In genomic region chr9:134709512-134710270, GRCh38 we compare ENCODE assay signal across 15 cellular contexts.
A peak's percentile ranks its signal among the peaks of the same experiment; 100 is the strongest.
DNase-seq lines count a peak whose midpoint lies in the region; FAIRE-seq and TF ChIP-seq lines count a peak whose summit lies in the region.
"Had no signal": no experiment of that assay in that cellular context is flagged by ENCODE, and none has a peak within 500 bp of the region (broad histone marks: within the 10 kb centered on the region; RNA-seq: fewer than 3 reads in every experiment).

No MANE protein-coding gene starts in this region.

- H3K27me3 Mint-ChIP-seq in endothelial cell (ENCODE audit: unreplicated experiment): peaks cover 6% of the 10 kb centered on the region

- no peak overlapping the region for H4K8ac ChIP-seq in neuronal stem cell (ENCODE audit: low read depth, low read length)

- peak overlapping the region; percentile 50 for H3K9ac ChIP-seq in neuronal stem cell (ENCODE audit: low read depth, low read length, poor library complexity)
- H3K9ac ChIP-seq: KMS-11 had no signal

- peaks cover 0 to 3% of the 10 kb centered on the region in 2 donors for H3K4me1 ChIP-seq in neuronal stem cell (ENCODE audit: control insufficient read depth in 2 of 2, insufficient read depth in 1 of 2, low read depth in 1 of 2, low read length in 2 of 2)

- peak; percentile 28 for DNase-seq in A172 (ENCODE audit: low spot score)
- no peak for DNase-seq in WERI-Rb-1
- peak; percentile 27 for DNase-seq in fibroblast of the conjunctiva (ENCODE audit: low read depth)
- no peak for DNase-seq in neuronal stem cell (ENCODE audit: low spot score)
- DNase-seq in HT-29 (ENCODE audit: low spot score): no peak
- DNase-seq in GM12891 (ENCODE audit: insufficient read length, low spot score): no peak
- no peak for DNase-seq in endothelial cell (ENCODE audit: low spot score)
- DNase-seq in NCI-H2227 treated with DMSO at 0.1 percent for 48 hours (lab: John Stamatoyannopoulos, UW): no peak
- DNase-seq: activated CD4-positive, alpha-beta T cell treated with anti-CD3 and anti-CD28 coated beads, Interleukin-2, amount 50 U/mL, for 1 hour; activated effector memory CD4-positive, alpha-beta T cell treated with anti-CD3 and anti-CD28 coated beads, Interleukin-2, amount 50 U/mL, for 16 hours had no signal

- no peak overlapping the region for H2BK120ac ChIP-seq in neuronal stem cell (ENCODE audit: low read depth, low read length)

- no peak overlapping the region for H2BK5ac ChIP-seq in neuronal stem cell (ENCODE audit: low read length)

- no peaks in the 10 kb centered on the region for H3K9me3 ChIP-seq in WERI-Rb-1 (ENCODE audit: severe bottlenecking)
- peaks cover 0 to 3% of the 10 kb centered on the region in 2 donors for H3K9me3 ChIP-seq in neuronal stem cell (replicated peaks in 1 of 2; ENCODE audit: control insufficient read depth in 2 of 2, insufficient read depth in 1 of 2, low read depth in 1 of 2, low read length in 2 of 2)
- H3K9me3 ChIP-seq: tibial nerve had no signal

- no peak overlapping the region for H3K4ac ChIP-seq in neuronal stem cell (ENCODE audit: low read length)

- TF ChIP-seq POLR2A in GM12891 (IDR thresholded peaks at IDR 0.05; ENCODE audit: low read depth, low read length): no peak

- no peak overlapping the region for H3K4me3 Mint-ChIP-seq in endothelial cell (ENCODE audit: unreplicated experiment)
- H3K4me3 Mint-ChIP-seq: neural crest cell had no signal

- WGBS in neuronal stem cell (ENCODE audit: extremely low coverage in 2 of 2, insufficient read length in 2 of 2, insufficient replicate concordance in 1 of 2), 2 donors: no CpG with 5 or more reads among the region's 29 CpGs

- peaks cover 17% of the 10 kb centered on the region for H3K36me3 Mint-ChIP-seq in endothelial cell (ENCODE audit: low read depth, unreplicated experiment)

- no peak overlapping the region for H3K27ac Mint-ChIP-seq in endothelial cell (ENCODE audit: unreplicated experiment)

- peak overlapping the region; percentile 65 for H3K23ac ChIP-seq in neuronal stem cell (ENCODE audit: low read depth, low read length, poor library complexity)

- H3K36me3 ChIP-seq in WERI-Rb-1 (peaks cover 8% of the 10 kb centered on the region), neuronal stem cell (replicated peaks in 1 of 2; ENCODE audit: control insufficient read depth in 2 of 2, insufficient read depth in 2 of 2, low read length in 2 of 2) (no peaks in the 10 kb centered on the region)

- no peak overlapping the region for H3K4me3 ChIP-seq in WERI-Rb-1 (ENCODE audit: low read depth, low read length)
- no peak overlapping the region for H3K4me3 ChIP-seq in neuronal stem cell (ENCODE audit: low read length in 2 of 2)
- H3K4me3 ChIP-seq: tibial nerve had no signal

- no peaks in the 10 kb centered on the region for H3K4me1 Mint-ChIP-seq in endothelial cell (ENCODE audit: unreplicated experiment)
- H3K4me1 Mint-ChIP-seq: neural crest cell had no signal

- peak overlapping the region; percentile 98 for H3K27ac ChIP-seq in WERI-Rb-1
- no peak overlapping the region for H3K27ac ChIP-seq in neuronal stem cell (replicated peaks; ENCODE audit: low read length)
- H3K27ac ChIP-seq: KMS-11 had no signal

- H2AFZ ChIP-seq in neuronal stem cell (ENCODE audit: low read length): no peak overlapping the region

- H3K14ac ChIP-seq in neuronal stem cell (ENCODE audit: low read length): peak overlapping the region; percentile 47

- H2BK15ac ChIP-seq in neuronal stem cell (ENCODE audit: low read length): peak overlapping the region; percentile 24

- no peak overlapping the region for H4K91ac ChIP-seq in neuronal stem cell (ENCODE audit: low read depth, low read length, poor library complexity)

- TF ChIP-seq CTCF in WERI-Rb-1 (IDR thresholded peaks at IDR 0.05; ENCODE audit: low read depth, low read length) (no peak), endothelial cell (IDR thresholded peaks at IDR 0.05; ENCODE audit: unreplicated experiment) (no peak)

- no peak for FAIRE-seq in GM12891 (lab: Jason Lieb, UNC)
- FAIRE-seq: A204.1, keratinocyte had no signal

- H3K79me1 ChIP-seq in neuronal stem cell (ENCODE audit: low read depth, low read length): peaks cover 4% of the 10 kb centered on the region

- H3K18ac ChIP-seq in neuronal stem cell (ENCODE audit: low read length): peak overlapping the region; percentile 76

- H2AK5ac ChIP-seq in neuronal stem cell (ENCODE audit: low read depth, low read length): peak overlapping the region; percentile 46

- no peak overlapping the region for H3K4me2 ChIP-seq in neuronal stem cell (ENCODE audit: insufficient read depth, low read length, poor library complexity, severe bottlenecking)
- H3K4me2 ChIP-seq: KMS-11 had no signal

- H3K9me3 Mint-ChIP-seq in endothelial cell (ENCODE audit: unreplicated experiment): no peaks in the 10 kb centered on the region

- H3K27me3 ChIP-seq in WERI-Rb-1 (ENCODE audit: insufficient read depth, low read depth, severe bottlenecking) (no peaks in the 10 kb centered on the region), neuronal stem cell (ENCODE audit: control insufficient read depth in 3 of 3, insufficient read depth in 3 of 3, low read depth in 1 of 3, low read length in 3 of 3) (no peaks in the 10 kb centered on the region)
- H3K27me3 ChIP-seq: tibial nerve had no signal

- no peak overlapping the region for H2BK12ac ChIP-seq in neuronal stem cell (ENCODE audit: low read length)

TF ChIP-seq in GM12891, 5 proteins besides CTCF, POLR2A, EP300 and RAD21:
- no peak for TF ChIP-seq TAF1 (IDR thresholded peaks at IDR 0.05; ENCODE audit: low read depth, low read length)

Comparison
In these comparisons a context has a peak if more than half of its experiments do, and no peak if none do; other contexts are left out.
1. DNase-seq: peak in A172 (single experiment) and fibroblast of the conjunctiva (single experiment); none in WERI-Rb-1 (single experiment), neuronal stem cell (single experiment), HT-29 (single experiment), GM12891 (single experiment), endothelial cell (single experiment) and NCI-H2227 treated with DMSO at 0.1 percent for 48 hours (single experiment).